ENCODE assay signal across 10 cellular contexts in genomic region chr7:4861673-4862072, GRCh38. TPM values are rescaled to one million over a fixed set of nuclear protein-coding genes. Genes with fewer than 3 reads are reported as not detected.
A peak's percentile ranks its signal among the peaks of the same experiment; 100 is the strongest.
DNase-seq lines count a peak whose midpoint lies in the region; ATAC-seq and TF ChIP-seq lines count a peak whose summit lies in the region.
"Had no signal": no experiment of that assay in that cellular context is flagged by ENCODE, and none has a peak within 500 bp of the region (broad histone marks: within the 10 kb centered on the region; RNA-seq: fewer than 3 reads in every experiment).

Gene PAPOLB (minus strand): TSS chr7:4862030. CDS start chr7:4861810, 220 bp downstream.

- peak; percentile 7 for DNase-seq in stimulated activated CD4-positive, alpha-beta T cell treated with anti-CD3 and anti-CD28 coated beads, Interleukin-4, amount 100 ng/mL, for 1 hour
- no peak for DNase-seq in stimulated activated CD4-positive, alpha-beta T cell treated with anti-CD3 and anti-CD28 coated beads, Interleukin-2, amount 100 ng/mL, for 48 hours
- DNase-seq in esophagus muscularis mucosa (ENCODE audit: extremely low spot score) (no peak), ovary (no peak), NCI-H2029 (lab: John Stamatoyannopoulos, UW) (no peak)
- no peak for DNase-seq in effector memory CD4-positive, alpha-beta T cell
- DNase-seq: CD4-positive, alpha-beta memory T cell; NCI-H1105 had no signal

- TF ChIP-seq CTCF in esophagus muscularis mucosa (IDR thresholded peaks at IDR 0.05): no peak
- no peak for TF ChIP-seq CTCF in ovary (IDR thresholded peaks at IDR 0.05)

- ATAC-seq in activated CD4-positive, CD25-positive, alpha-beta regulatory T cell treated with anti-CD3 and anti-CD28 coated beads, Interleukin-2, amount 50 U/mL, for 24 hours: no peak
- no peak for ATAC-seq in GM19035 (IDR thresholded peaks at IDR 0.05; ENCODE audit: unreplicated experiment)

- intact Hi-C loops in esophagus muscularis mucosa (cut with DNase I) (no loop called here), ovary (cut with DNase I) (no loop called here)

- TF ChIP-seq POLR2A in esophagus muscularis mucosa (IDR thresholded peaks at IDR 0.05; ENCODE audit: low read depth): no peak
- no peak for TF ChIP-seq POLR2A in ovary (IDR thresholded peaks at IDR 0.05)

- TF ChIP-seq EP300 in esophagus muscularis mucosa (IDR thresholded peaks at IDR 0.05) (no peak), ovary (IDR thresholded peaks at IDR 0.05) (no peak)

- H3K4me3 ChIP-seq in esophagus muscularis mucosa (peak within 1 kb of the TSS; percentile 48 to 57 (median 50)), ovary (peak within 1 kb of the TSS; percentile 6)
- H3K4me3 ChIP-seq in effector memory CD4-positive, alpha-beta T cell (ENCODE audit: insufficient read depth, low read depth, low read length, poor library complexity, severe bottlenecking): no peak within 1 kb of the TSS

- H3K4me1 ChIP-seq in esophagus muscularis mucosa (peaks cover 0 to 11% (median 7%) of the 10 kb centered on the region in 4 donors), ovary (ENCODE audit: insufficient read depth) (no peaks in the 10 kb centered on the region)
- no peaks in the 10 kb centered on the region for H3K4me1 ChIP-seq in effector memory CD4-positive, alpha-beta T cell (ENCODE audit: control insufficient read depth, insufficient read depth, low read length, poor library complexity, severe bottlenecking)

- peaks cover 0 to 24% (median 4%) of the 10 kb centered on the region in 4 donors for H3K27me3 ChIP-seq in esophagus muscularis mucosa
- no peaks in the 10 kb centered on the region for H3K27me3 ChIP-seq in ovary
- H3K27me3 ChIP-seq in effector memory CD4-positive, alpha-beta T cell (replicated peaks; ENCODE audit: control insufficient read depth, insufficient read depth, low read length, poor library complexity, severe bottlenecking): peaks cover 9% of the 10 kb centered on the region

- H3K36me3 ChIP-seq in esophagus muscularis mucosa: no peaks in the 10 kb centered on the region
- no peaks in the 10 kb centered on the region for H3K36me3 ChIP-seq in ovary
- H3K36me3 ChIP-seq in effector memory CD4-positive, alpha-beta T cell (ENCODE audit: control insufficient read depth, insufficient read depth, low read length): no peaks in the 10 kb centered on the region

- no peaks in the 10 kb centered on the region for H3K9me3 ChIP-seq in esophagus muscularis mucosa
- H3K9me3 ChIP-seq in ovary: no peaks in the 10 kb centered on the region
- H3K9me3 ChIP-seq in effector memory CD4-positive, alpha-beta T cell (ENCODE audit: control insufficient read depth, low read length): no peaks in the 10 kb centered on the region

- no peak within 1 kb of the TSS for H3K27ac ChIP-seq in esophagus muscularis mucosa (replicated peaks in 1 of 4)
- H3K27ac ChIP-seq in ovary: no peak within 1 kb of the TSS
- no peak within 1 kb of the TSS for H3K27ac ChIP-seq in effector memory CD4-positive, alpha-beta T cell (ENCODE audit: insufficient read depth, low read length, poor library complexity, severe bottlenecking)

- WGBS in esophagus muscularis mucosa: 16% methylated on average over 40 of the region's 46 CpGs
- 7 to 18% (median 10%) methylated on average over 43 to 46 of the region's 46 CpGs for WGBS in ovary, 3 donors

RNA-seq across cellular contexts. Expression of gene PAPOLB, which starts in this region (rescaled TPM):
- total RNA-seq in esophagus muscularis mucosa (under 1 TPM; 0.17 to 0.46 (median 0.37) TPM), ovary (under 1 TPM in 6 of 7 donors, not detected in 1; under 0.01 to 0.36 (median 0.09) TPM)
- not detected for polyA plus RNA-seq in ovary
- total RNA-seq: CD4-positive, alpha-beta memory T cell had no signal
- polyA plus RNA-seq: CD4-positive, alpha-beta memory T cell had no signal
